Comparison of ENCODE assay signal across 1 cellular context in genomic region chr1:14535619-14536355, GRCh38.
TF ChIP-seq lines count a peak whose summit lies in the region.

No MANE protein-coding gene starts in this region.

TF ChIP-seq in HepG2, 621 proteins besides CTCF, POLR2A, EP300 and RAD21 (continued from another document and continues in another):
- TF ChIP-seq ZXDC (CRISPR knock-in tag; IDR thresholded peaks at IDR 0.05) (no peak), ZHX2 (IDR thresholded peaks at IDR 0.05; ENCODE audit: low read depth) (no peak), ZHX2 (CRISPR knock-in tag; IDR thresholded peaks at IDR 0.05; ENCODE audit: borderline replicate concordance) (no peak), ZNF326 (CRISPR knock-in tag; IDR thresholded peaks at IDR 0.05; ENCODE audit: borderline replicate concordance) (no peak), E2F2 (CRISPR knock-in tag; IDR thresholded peaks at IDR 0.05; ENCODE audit: borderline replicate concordance) (no peak), ZNF253 (CRISPR knock-in tag; IDR thresholded peaks at IDR 0.05; ENCODE audit: borderline replicate concordance) (no peak), SNAI1 (CRISPR knock-in tag; IDR thresholded peaks at IDR 0.05; ENCODE audit: borderline replicate concordance) (no peak), NFKBIZ (CRISPR knock-in tag; IDR thresholded peaks at IDR 0.05) (no peak), ZNF616 (CRISPR knock-in tag; IDR thresholded peaks at IDR 0.05; ENCODE audit: low read depth) (no peak), ZBTB46 (CRISPR knock-in tag; IDR thresholded peaks at IDR 0.05; ENCODE audit: borderline replicate concordance) (no peak), ZNF678 (CRISPR knock-in tag; IDR thresholded peaks at IDR 0.05) (no peak), SALL1 (CRISPR knock-in tag; IDR thresholded peaks at IDR 0.05) (peak; percentile 35; the same call in 1 of the 2 replicates), ZSCAN12 (CRISPR knock-in tag; IDR thresholded peaks at IDR 0.05) (no peak), CCAR2 (optimal IDR thresholded peaks at IDR 0.05; ENCODE audit: low read depth, low read length) (no peak), ZBTB42 (CRISPR knock-in tag; IDR thresholded peaks at IDR 0.05) (no peak), IRF2 (CRISPR knock-in tag; IDR thresholded peaks at IDR 0.05) (no peak), ZNF776 (CRISPR knock-in tag; IDR thresholded peaks at IDR 0.05) (no peak), PAXIP1 (CRISPR knock-in tag; conservative IDR thresholded peaks at IDR 0.05) (peak; percentile 50; the same call in 1 of the 2 replicates), ZC3H13 (CRISPR knock-in tag; IDR thresholded peaks at IDR 0.05) (no peak), ZBTB25 (CRISPR knock-in tag; IDR thresholded peaks at IDR 0.05) (no peak), SRF (IDR thresholded peaks at IDR 0.05; ENCODE audit: low read depth, low read length) (peak; percentile 60), MXD4 (CRISPR knock-in tag; IDR thresholded peaks at IDR 0.05) (no peak), ZNF75D (CRISPR knock-in tag; IDR thresholded peaks at IDR 0.05; ENCODE audit: borderline replicate concordance) (no peak), PBX3 (CRISPR knock-in tag; IDR thresholded peaks at IDR 0.05; ENCODE audit: borderline replicate concordance) (no peak), RNF219 (CRISPR knock-in tag; IDR thresholded peaks at IDR 0.05) (no peak), TEAD3 (CRISPR knock-in tag; optimal IDR thresholded peaks at IDR 0.05; ENCODE audit: borderline replicate concordance) (peak; percentile 81), SRY (CRISPR knock-in tag; IDR thresholded peaks at IDR 0.05) (no peak), ZNF547 (CRISPR knock-in tag; IDR thresholded peaks at IDR 0.05) (no peak), ZNF790 (CRISPR knock-in tag; IDR thresholded peaks at IDR 0.05; ENCODE audit: borderline replicate concordance) (no peak), FOXA3 (CRISPR knock-in tag; IDR thresholded peaks at IDR 0.05) (peak; percentile 83), ZNF317 (CRISPR knock-in tag; IDR thresholded peaks at IDR 0.05) (no peak), ZNF841 (CRISPR knock-in tag; IDR thresholded peaks at IDR 0.05; ENCODE audit: borderline replicate concordance) (no peak), HNF1A (IDR thresholded peaks at IDR 0.05; ENCODE audit: low read depth) (no peak), HNF1A (CRISPR knock-in tag; IDR thresholded peaks at IDR 0.05; ENCODE audit: borderline replicate concordance) (no peak)
